ENCODE assay signal across 1 cellular context in genomic region chr5:141519605-141520288, GRCh38.
TF ChIP-seq lines count a peak whose summit lies in the region.

No MANE protein-coding gene starts in this region.

TF ChIP-seq in IMR-90, 13 proteins besides CTCF, POLR2A, EP300 and RAD21 (continued from another document):
- TF ChIP-seq MXI1 (IDR thresholded peaks at IDR 0.05; ENCODE audit: borderline replicate concordance, low read depth, low read length) (no peak), FOS (IDR thresholded peaks at IDR 0.05; ENCODE audit: low read depth, low read length) (no peak)
